ENCODE assay signal across 25 cellular contexts in the genomic region with DNA sequence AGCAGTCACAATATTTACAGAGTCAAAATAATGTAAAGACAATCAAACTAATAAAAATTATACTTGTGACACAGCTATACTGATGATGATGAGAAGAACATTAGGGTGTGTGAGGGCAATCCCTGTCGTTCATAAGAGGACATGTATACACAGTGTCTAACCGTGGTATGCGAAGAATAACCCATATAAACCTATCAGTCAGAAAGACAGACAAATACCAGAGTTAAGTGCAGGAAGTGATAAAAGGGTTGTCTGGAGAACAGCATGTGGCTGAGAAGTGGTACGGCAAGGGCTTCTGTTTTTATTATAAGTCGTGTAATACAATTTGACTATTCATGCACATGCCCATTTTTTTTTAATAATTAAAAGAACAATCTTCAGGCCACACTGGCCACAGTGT.
"Had no signal": no experiment of that assay in that cellular context is flagged by ENCODE, and none has a peak within 500 bp of the region (broad histone marks: within the 10 kb centered on the region; RNA-seq: fewer than 3 reads in every experiment).

No MANE protein-coding gene starts in this region.

- H3K4me3 Mint-ChIP-seq: naive thymus-derived CD4-positive, alpha-beta T cell; natural killer cell treated with Interleukin-12 subunit alpha and Interleukin-12 subunit beta and Interleukin-15 and Interleukin-18, amount 100 ng/mL, for 72 hours; stimulated activated memory B cell treated with anti-CD40 and anti-IgM and Interleukin-4, amounts not matched to agents 10 μg/mL and 1 μg/mL and 100 μg/mL, for 72 hours had no signal

- H3K36me3 ChIP-seq: ovary, thyroid gland, transverse colon had no signal

- H3K4me1 ChIP-seq: left lung, testis had no signal

- H3K27ac ChIP-seq: left lung, ovary, skin epidermis, stomach, testis, thyroid gland, transverse colon, upper lobe of left lung had no signal

- H3K27me3 Mint-ChIP-seq: naive thymus-derived CD4-positive, alpha-beta T cell; natural killer cell treated with Interleukin-12 subunit alpha and Interleukin-12 subunit beta and Interleukin-15 and Interleukin-18, amount 100 ng/mL, for 72 hours; progenitor cell of endocrine pancreas; stimulated activated memory B cell treated with anti-CD40 and anti-IgM and Interleukin-4, amounts not matched to agents 10 μg/mL and 1 μg/mL and 100 μg/mL, for 72 hours had no signal

- ATAC-seq: left colon; left lung; mucosa of descending colon; naive thymus-derived CD4-positive, alpha-beta T cell; natural killer cell treated with Interleukin-12 subunit alpha and Interleukin-12 subunit beta and Interleukin-15 and Interleukin-18, amount 100 ng/mL, for 72 hours; right cardiac atrium; sciatic nerve; stimulated activated memory B cell treated with anti-CD40 and anti-IgM and Interleukin-4, amounts not matched to agents 10 μg/mL and 1 μg/mL and 100 μg/mL, for 72 hours had no signal

- H3K27ac Mint-ChIP-seq: naive thymus-derived CD4-positive, alpha-beta T cell; natural killer cell treated with Interleukin-12 subunit alpha and Interleukin-12 subunit beta and Interleukin-15 and Interleukin-18, amount 100 ng/mL, for 72 hours; progenitor cell of endocrine pancreas; stimulated activated memory B cell treated with anti-CD40 and anti-IgM and Interleukin-4, amounts not matched to agents 10 μg/mL and 1 μg/mL and 100 μg/mL, for 72 hours had no signal

- H3K4me3 ChIP-seq: left lung, lung, mucosa of descending colon, ovary, skin epidermis, stomach, testis, thyroid gland, transverse colon, upper lobe of left lung had no signal

- DNase-seq: hippocampal formation; kidney glomerular epithelial cell; left colon; midbrain; naive thymus-derived CD4-positive, alpha-beta T cell; ovary; right cardiac atrium; stimulated activated CD4-positive, alpha-beta T cell treated with anti-CD3 and anti-CD28 coated beads, Interleukin-1b, Interleukin-23, amount 100 ng/mL, for 48 hours; stimulated activated CD4-positive, alpha-beta T cell treated with anti-CD3 and anti-CD28 coated beads, Interleukin-2, amount 100 ng/mL, for 48 hours; stimulated activated CD4-positive, alpha-beta T cell treated with anti-CD3 and anti-CD28 coated beads, Interleukin-4, amount 100 ng/mL, for 4 hours; stimulated activated CD8-positive, alpha-beta memory T cell treated with anti-CD3 and anti-CD28 coated beads, Interleukin-4, amount 100 ng/mL, for 48 hours; stimulated activated naive CD4-positive, alpha-beta T cell treated with Interleukin-2 at 50 U/mL for 16 hours; stomach; testis; thyroid gland; transverse colon had no signal

- H3K9me3 ChIP-seq: mucosa of descending colon, ovary, testis, thyroid gland, transverse colon, upper lobe of left lung had no signal

- H3K27me3 ChIP-seq: left lung, ovary, stomach, testis, thyroid gland, transverse colon, upper lobe of left lung had no signal
